9 cellular contexts compared by ENCODE assay signal in the genomic region with DNA sequence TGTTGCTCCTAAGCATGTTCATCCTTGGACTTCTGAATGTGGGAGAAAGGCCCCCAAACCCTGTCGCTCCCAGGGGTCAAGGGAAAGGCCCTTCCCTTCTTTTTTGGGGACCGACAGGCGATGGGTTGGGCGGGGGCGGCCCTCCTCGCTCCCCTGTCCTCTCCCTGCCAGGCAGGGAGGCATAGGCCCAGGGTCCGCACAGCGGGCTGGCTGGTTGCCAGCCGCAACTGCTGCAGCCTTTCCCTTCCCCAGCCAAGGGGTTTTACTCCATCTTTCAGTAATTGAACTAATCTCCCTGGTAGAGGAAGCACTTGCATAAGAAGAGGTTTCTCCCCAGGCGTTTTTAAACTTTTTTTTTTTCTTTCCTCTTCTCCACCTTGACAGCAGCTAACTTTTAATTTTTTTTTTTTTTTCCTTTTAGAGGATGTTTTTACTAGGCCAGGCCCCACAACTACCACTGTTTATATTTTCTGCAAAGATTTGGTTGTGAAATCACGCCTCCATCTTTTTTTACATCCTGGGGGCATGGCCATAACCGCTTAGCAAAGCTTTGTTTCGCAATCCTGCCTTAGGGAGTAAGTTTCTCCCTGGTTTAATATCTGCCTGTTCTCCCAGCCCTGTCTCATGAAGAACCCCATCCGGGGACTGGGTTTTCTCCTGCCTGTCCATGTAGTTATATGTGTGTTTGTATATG.
DNase-seq lines count a peak whose midpoint lies in the region; ATAC-seq and TF ChIP-seq lines count a peak whose summit lies in the region.
"Had no signal": no experiment of that assay in that cellular context is flagged by ENCODE, and none has a peak within 500 bp of the region (broad histone marks: within the 10 kb centered on the region; RNA-seq: fewer than 3 reads in every experiment).

No MANE protein-coding gene starts in this region.

- no peaks in the 10 kb centered on the region for H3K9me2 ChIP-seq in OCI-LY1 (ENCODE audit: low read depth, low read length)

- H3K27ac ChIP-seq in OCI-LY1 (ENCODE audit: low read depth, low read length, poor library complexity, severe bottlenecking) (peak overlapping the region; percentile 12), fibroblast of lung (ENCODE audit: insufficient read depth, low read length) (no peak overlapping the region)
- H3K27ac ChIP-seq: adrenal gland had no signal

- 67 to 72% methylated on average over 14 of the region's 14 CpGs for WGBS in lower leg skin, 2 donors

- H4K20me1 ChIP-seq in OCI-LY1 (ENCODE audit: insufficient read depth, low read length) = no peaks in the 10 kb centered on the region
- no peaks in the 10 kb centered on the region for H4K20me1 ChIP-seq in fibroblast of lung (ENCODE audit: control insufficient read depth, extremely low read depth, insufficient read depth, low read length)

- H3K4me2 ChIP-seq in OCI-LY1 (ENCODE audit: low read length) = no peak overlapping the region
- H3K4me2 ChIP-seq in fibroblast of lung (ENCODE audit: extremely low read depth, insufficient read depth, low read length) = no peak overlapping the region

- no peaks in the 10 kb centered on the region for H3K27me3 ChIP-seq in OCI-LY1 (ENCODE audit: insufficient read depth, low read length)
- H3K27me3 ChIP-seq in fibroblast of lung (ENCODE audit: control insufficient read depth, insufficient read depth, low read length) = no peaks in the 10 kb centered on the region
- H3K27me3 ChIP-seq: adrenal gland had no signal

- DNase-seq in H4 (ENCODE audit: low spot score) (peak; percentile 96), fibroblast of lung (ENCODE audit: low read depth in 2 of 2) (peak; percentile 57 to 97), skeletal muscle cell (ENCODE audit: low read depth) (peak; percentile 82), lower leg skin (ENCODE audit: low spot score in 2 of 2) (no peak), cortex of kidney (lab: John Stamatoyannopoulos, UW) (no peak), COR-L47 (lab: John Stamatoyannopoulos, UW) (no peak)

- no peak overlapping the region for H2AFZ ChIP-seq in OCI-LY1 (ENCODE audit: low read length)
- no peak overlapping the region for H2AFZ ChIP-seq in fibroblast of lung (ENCODE audit: low read length)

- no peak for ATAC-seq in HG03378 (IDR thresholded peaks at IDR 0.05; ENCODE audit: unreplicated experiment)

- H3K4me3 ChIP-seq in OCI-LY1 (ENCODE audit: low read depth, low read length, poor library complexity, severe bottlenecking) = no peak overlapping the region
- no peak overlapping the region for H3K4me3 ChIP-seq in fibroblast of lung (replicated peaks in 1 of 4; ENCODE audit: control extremely low read depth in 1 of 4, insufficient read depth in 1 of 4, low read depth in 3 of 4, low read length in 4 of 4)
- H3K4me3 ChIP-seq in skeletal muscle cell (ENCODE audit: low read depth, low read length) = no peak overlapping the region
- H3K4me3 ChIP-seq in lower leg skin (ENCODE audit: low read depth, poor library complexity, severe bottlenecking) = no peak overlapping the region
- H3K4me3 ChIP-seq: adrenal gland had no signal

- no peaks in the 10 kb centered on the region for H3F3A ChIP-seq in OCI-LY1 (ENCODE audit: insufficient read depth, low read length)

- TF ChIP-seq CTCF in OCI-LY1 (IDR thresholded peaks at IDR 0.05; ENCODE audit: low read length) = no peak
- TF ChIP-seq CTCF in fibroblast of lung (conservative IDR thresholded peaks at IDR 0.05 in 1 of 2, IDR thresholded peaks at IDR 0.05 in 1 of 2; ENCODE audit: low read depth in 1 of 2, low read length in 2 of 2) = no peak
- no peak for TF ChIP-seq CTCF in lower leg skin (IDR thresholded peaks at IDR 0.05)

- H3K36me3 ChIP-seq in OCI-LY1 (ENCODE audit: insufficient read depth, low read length) (peaks cover 94% of the 10 kb centered on the region), fibroblast of lung (ENCODE audit: control insufficient read depth, insufficient read depth, low read length) (no peaks in the 10 kb centered on the region)
- H3K36me3 ChIP-seq: adrenal gland had no signal

- no peak for TF ChIP-seq POLR2A in lower leg skin (IDR thresholded peaks at IDR 0.05)

- H3K9me3 ChIP-seq in OCI-LY1 (ENCODE audit: low read length) = no peaks in the 10 kb centered on the region
- H3K9me3 ChIP-seq in fibroblast of lung (ENCODE audit: control insufficient read depth, insufficient read depth, low read depth, low read length) = no peaks in the 10 kb centered on the region
- H3K9me3 ChIP-seq: adrenal gland had no signal

- H3K79me2 ChIP-seq in OCI-LY1 (ENCODE audit: insufficient read depth, low read length) = 0 out of 2 replicates have a peak, but pooled peaks cover 2% of the 10 kb centered on the region
- H3K79me2 ChIP-seq in fibroblast of lung (ENCODE audit: control insufficient read depth, insufficient read depth, low read length) = no peaks in the 10 kb centered on the region

- peaks cover 65% of the 10 kb centered on the region for H3K4me1 ChIP-seq in OCI-LY1 (ENCODE audit: insufficient read depth, low read length, severe bottlenecking)
- no peaks in the 10 kb centered on the region for H3K4me1 ChIP-seq in fibroblast of lung (ENCODE audit: control insufficient read depth, extremely low read depth, insufficient read depth, low read length)
- H3K4me1 ChIP-seq: adrenal gland had no signal

- intact Hi-C loops in lower leg skin (cut with DNase I; ENCODE audit: low total_unique reads) = no loop called here

- H3K9ac ChIP-seq in OCI-LY1 (ENCODE audit: low read length) (no peak overlapping the region), fibroblast of lung (ENCODE audit: insufficient read depth, low read length) (no peak overlapping the region)

Comparison
In these comparisons a context has a peak if more than half of its experiments do, and no peak if none do; other contexts are left out.
1. DNase-seq: peak in H4 (single experiment), fibroblast of lung (2 of 2) and skeletal muscle cell (single experiment); none in lower leg skin (0 of 2), cortex of kidney (single experiment) and COR-L47 (single experiment).